Comparison of ENCODE assay signal across 9 cellular contexts in the genomic region with DNA sequence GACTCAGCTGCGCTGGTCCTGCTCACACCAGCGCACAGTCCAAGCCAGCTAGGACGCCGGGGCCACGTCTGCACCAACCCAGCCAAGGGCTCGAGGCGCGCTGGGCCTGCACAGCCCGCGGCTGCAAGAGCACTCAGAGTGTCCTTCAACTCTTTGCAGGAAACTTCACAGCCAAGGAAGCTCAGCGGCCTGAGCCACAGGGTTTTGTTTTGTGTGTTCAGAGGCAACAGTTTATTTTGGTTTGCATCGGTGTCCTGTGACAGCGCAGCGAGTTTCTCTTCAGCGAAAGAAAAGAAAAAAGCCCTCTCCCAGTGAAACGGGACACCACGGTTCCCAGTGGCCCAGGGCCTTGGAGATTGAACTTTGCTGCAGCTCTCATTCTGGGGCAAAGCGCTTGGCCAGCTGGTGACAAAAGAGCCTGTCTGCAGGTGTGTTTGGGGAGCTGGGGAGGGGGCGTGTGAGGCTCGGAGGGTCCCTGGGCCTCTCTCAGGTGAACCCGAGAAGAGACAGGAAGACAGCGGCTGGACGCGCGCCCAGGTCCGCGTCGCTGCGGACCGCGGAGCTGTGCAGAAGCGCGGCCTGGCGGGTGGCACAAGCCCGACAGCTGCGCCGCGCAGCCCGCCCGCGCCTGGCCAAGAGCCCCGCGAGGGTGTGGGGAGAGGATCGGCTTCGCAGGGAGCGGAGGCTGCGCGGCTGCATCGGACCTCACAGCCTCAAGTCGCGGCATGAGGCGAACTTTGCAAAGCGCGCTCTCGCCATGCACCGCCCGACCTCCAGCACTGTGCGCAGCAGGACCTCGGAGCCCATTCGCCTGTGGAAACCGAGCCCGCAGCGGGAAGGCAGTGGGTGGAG. TPM values are rescaled to one million over a fixed set of nuclear protein-coding genes. Genes with fewer than 3 reads are reported as not detected.
DNase-seq lines count a peak whose midpoint lies in the region; ATAC-seq and TF ChIP-seq lines count a peak whose summit lies in the region.
"Had no signal": no experiment of that assay in that cellular context is flagged by ENCODE, and none has a peak within 500 bp of the region (broad histone marks: within the 10 kb centered on the region; RNA-seq: fewer than 3 reads in every experiment).

No MANE protein-coding gene starts in this region.

- H3K4me3 ChIP-seq in AG10803 (ENCODE audit: low read length), result peak overlapping the region; percentile 86
- H3K4me3 ChIP-seq in Peyer's patch, result peak overlapping the region; percentile 35 to 65 (median 50)
- peak overlapping the region; percentile 37 to 65 for H3K4me3 ChIP-seq in gastroesophageal sphincter
- no peak overlapping the region for H3K4me3 ChIP-seq in naive thymus-derived CD4-positive, alpha-beta T cell (ENCODE audit: low read length)

- POLR2A ChIA-PET in naive thymus-derived CD4-positive, alpha-beta T cell (lab: Charles Lee), result no interaction called here

- H3K9me3 ChIP-seq in Peyer's patch, result no peaks in the 10 kb centered on the region
- H3K9me3 ChIP-seq in gastroesophageal sphincter, result no peaks in the 10 kb centered on the region
- no peaks in the 10 kb centered on the region for H3K9me3 ChIP-seq in naive thymus-derived CD4-positive, alpha-beta T cell (ENCODE audit: control insufficient read depth in 2 of 3, low read length in 3 of 3)

- peaks cover 0 to 16% (median 0%) of the 10 kb centered on the region in 4 donors for H3K4me1 ChIP-seq in Peyer's patch
- H3K4me1 ChIP-seq in gastroesophageal sphincter, result peaks cover 0 to 58% (median 7%) of the 10 kb centered on the region in 3 donors
- no peaks in the 10 kb centered on the region for H3K4me1 ChIP-seq in naive thymus-derived CD4-positive, alpha-beta T cell (ENCODE audit: control insufficient read depth in 2 of 2, insufficient read depth in 2 of 2, low read length in 2 of 2)

- TF ChIP-seq CTCF in AG10803 (conservative IDR thresholded peaks at IDR 0.05; ENCODE audit: low read length) (no peak), Peyer's patch (IDR thresholded peaks at IDR 0.05) (no peak), gastroesophageal sphincter (IDR thresholded peaks at IDR 0.05) (peak in 1 of 4 experiments; percentile 14), osteocyte (IDR thresholded peaks at IDR 0.05) (no peak)

- H3K27ac Mint-ChIP-seq in osteocyte (ENCODE audit: unreplicated experiment), result peak overlapping the region; percentile 28
- H3K27ac Mint-ChIP-seq in naive thymus-derived CD4-positive, alpha-beta T cell, result no peak overlapping the region

- DNase-seq in AG10803 (ENCODE audit: low read depth), result peak; percentile 63
- peak in 1 of 3 donors; percentile 44 for DNase-seq in Peyer's patch
- peak; percentile 82 for DNase-seq in osteocyte (ENCODE audit: extremely low spot score, unreplicated experiment)
- DNase-seq in SHP77 treated with DMSO at 0.1 percent for 48 hours (lab: John Stamatoyannopoulos, UW), result no peak
- DNase-seq in naive thymus-derived CD4-positive, alpha-beta T cell, result no peak
- no peak for DNase-seq in HuH-7.5 (ENCODE audit: low spot score)
- no peak for DNase-seq in DMS53 (lab: John Stamatoyannopoulos, UW)

- no peak for TF ChIP-seq POLR2A in Peyer's patch (IDR thresholded peaks at IDR 0.05)
- no peak for TF ChIP-seq POLR2A in gastroesophageal sphincter (IDR thresholded peaks at IDR 0.05)

- peak overlapping the region; percentile 80 for H3K4me3 Mint-ChIP-seq in osteocyte (ENCODE audit: unreplicated experiment)
- H3K4me3 Mint-ChIP-seq in naive thymus-derived CD4-positive, alpha-beta T cell, result peak overlapping the region in 1 of 10 donors; percentile 43

- H3K27ac ChIP-seq in Peyer's patch (peak overlapping the region; percentile 51 to 67 (median 65)), gastroesophageal sphincter (peak overlapping the region in 3 of 4 donors; percentile 71 to 81 (median 75))
- H3K27ac ChIP-seq in naive thymus-derived CD4-positive, alpha-beta T cell (ENCODE audit: low read depth, low read length), result no peak overlapping the region
- H3K27ac ChIP-seq: KMS-11 had no signal

- CTCF ChIA-PET in naive thymus-derived CD4-positive, alpha-beta T cell (lab: Charles Lee), result no interaction called here

- no peak for ATAC-seq in gastroesophageal sphincter
- no peak for ATAC-seq in naive thymus-derived CD4-positive, alpha-beta T cell

- WGBS in gastroesophageal sphincter (ENCODE audit: low coverage in 1 of 2), 2 donors, result 33% methylated on average over 3 of the region's 63 CpGs; no CpG with 5 or more reads in 1 of the 2 donors

- H3K4me1 Mint-ChIP-seq in osteocyte (ENCODE audit: unreplicated experiment), result peaks cover 38% of the 10 kb centered on the region
- peaks cover 0 to 8% (median 4%) of the 10 kb centered on the region in 7 donors for H3K4me1 Mint-ChIP-seq in naive thymus-derived CD4-positive, alpha-beta T cell

- H3K27me3 ChIP-seq in Peyer's patch (peaks cover 0 to 11% of the 10 kb centered on the region in 2 donors), gastroesophageal sphincter (peaks cover 60% of the 10 kb centered on the region)
- peaks cover 0 to 3% of the 10 kb centered on the region in 2 donors for H3K27me3 ChIP-seq in naive thymus-derived CD4-positive, alpha-beta T cell (ENCODE audit: control insufficient read depth in 2 of 2, insufficient read depth in 2 of 2, low read length in 2 of 2)

- no peaks in the 10 kb centered on the region for H3K9me3 Mint-ChIP-seq in osteocyte (ENCODE audit: unreplicated experiment)
- peaks cover 0 to 3% (median 0%) of the 10 kb centered on the region in 11 donors for H3K9me3 Mint-ChIP-seq in naive thymus-derived CD4-positive, alpha-beta T cell

- TF ChIP-seq EP300 in gastroesophageal sphincter (IDR thresholded peaks at IDR 0.05), result no peak

- H3K36me3 ChIP-seq in Peyer's patch, result peaks cover 0 to 2% (median 0%) of the 10 kb centered on the region in 3 donors
- peaks cover 0 to 1% of the 10 kb centered on the region in 2 donors for H3K36me3 ChIP-seq in gastroesophageal sphincter
- H3K36me3 ChIP-seq in naive thymus-derived CD4-positive, alpha-beta T cell (ENCODE audit: control insufficient read depth in 2 of 3, insufficient read depth in 3 of 3, low read length in 3 of 3), result no peaks in the 10 kb centered on the region

- peaks cover 21% of the 10 kb centered on the region for H3K36me3 Mint-ChIP-seq in osteocyte (ENCODE audit: unreplicated experiment)
- no peaks in the 10 kb centered on the region for H3K36me3 Mint-ChIP-seq in naive thymus-derived CD4-positive, alpha-beta T cell

- intact Hi-C loops in naive thymus-derived CD4-positive, alpha-beta T cell (cut with micrococcal nuclease), result loop anchor here in 1 of 2 donors (10.0 kb wide), 1 partner anchor 481 kb away; no protein-coding TSS in a partner anchor

- peaks cover 6% of the 10 kb centered on the region for H3K27me3 Mint-ChIP-seq in osteocyte (ENCODE audit: unreplicated experiment)
- peaks cover 30 to 44% (median 36%) of the 10 kb centered on the region in 5 donors for H3K27me3 Mint-ChIP-seq in naive thymus-derived CD4-positive, alpha-beta T cell

RNA-seq across cellular contexts. Expression of a gene that starts 0.9 kb away (rescaled TPM):
- 10 to 100 TPM in 2 of 4 donors, 1 to 10 TPM in 2; 6.7 to 65.2 (median 13.9) TPM for total RNA-seq in Peyer's patch
- 10 to 100 TPM; 44.7 to 81.2 (median 56.9) TPM for total RNA-seq in gastroesophageal sphincter
- 153 and 169 TPM in 2 replicates for total RNA-seq in osteocyte
- not detected for total RNA-seq in naive thymus-derived CD4-positive, alpha-beta T cell
- not detected for polyA plus RNA-seq in naive thymus-derived CD4-positive, alpha-beta T cell

Comparison
In these comparisons a context has a peak if more than half of its experiments do, and no peak if none do; other contexts are left out.
1. DNase-seq: peak in AG10803 (single experiment) and osteocyte (single experiment); none in SHP77 treated with DMSO at 0.1 percent for 48 hours (single experiment), naive thymus-derived CD4-positive, alpha-beta T cell (0 of 9), HuH-7.5 (single experiment) and DMS53 (single experiment).
2. RNA of a gene that starts 0.9 kb away (total RNA-seq): 153 to 169 TPM in osteocyte, 44.7 to 81.2 TPM in gastroesophageal sphincter and 6.7 to 65.2 TPM in Peyer's patch; not detected in naive thymus-derived CD4-positive, alpha-beta T cell; every median in the first group is over 4 times any median in the second.